In genomic region chr19:35037716-35038622, GRCh38 we compare ENCODE assay signal across 10 cellular contexts. TPM values are rescaled to one million over a fixed set of nuclear protein-coding genes. Genes with fewer than 3 reads are reported as not detected.
DNase-seq lines count a peak whose midpoint lies in the region; ATAC-seq and TF ChIP-seq lines count a peak whose summit lies in the region.
"Had no signal": no experiment of that assay in that cellular context is flagged by ENCODE, and none has a peak within 500 bp of the region (broad histone marks: within the 10 kb centered on the region; RNA-seq: fewer than 3 reads in every experiment).

No MANE protein-coding gene starts in this region.

- H3K9me3 ChIP-seq in PC-3 (ENCODE audit: low read length) (no peaks in the 10 kb centered on the region), T-helper 17 cell (ENCODE audit: control insufficient read depth, low read length, poor library complexity, severe bottlenecking) (no peaks in the 10 kb centered on the region)

- H3K9me3 Mint-ChIP-seq in memory B cell, result no peaks in the 10 kb centered on the region
- peaks cover under 1% of the 10 kb centered on the region; the same call in 1 of the 3 replicates for H3K9me3 Mint-ChIP-seq in GM23338

- H3K4me1 Mint-ChIP-seq in memory B cell, result peaks cover 30% of the 10 kb centered on the region
- peaks cover 15% of the 10 kb centered on the region for H3K4me1 Mint-ChIP-seq in T-helper 17 cell
- peaks cover 24% of the 10 kb centered on the region for H3K4me1 Mint-ChIP-seq in GM23338

- H4K20me1 ChIP-seq in PC-3 (ENCODE audit: low read length) (no peaks in the 10 kb centered on the region), GM23338 (replicated peaks; ENCODE audit: insufficient read depth) (no peaks in the 10 kb centered on the region)

- DNase-seq in CMK (ENCODE audit: low read depth) (peak; percentile 27), cerebellum (ENCODE audit: low spot score) (peak; percentile 95), memory B cell (ENCODE audit: low spot score in 2 of 2) (no peak), PC-3 (no peak), H4 (ENCODE audit: low spot score) (no peak), T-helper 17 cell (no peak), GM23338 (ENCODE audit: low spot score) (no peak)
- DNase-seq: Calu3 had no signal

- H3K36me3 ChIP-seq in PC-3 (ENCODE audit: low read depth, low read length), result no peaks in the 10 kb centered on the region
- H3K36me3 ChIP-seq in GM23338 (ENCODE audit: insufficient read depth), result no peaks in the 10 kb centered on the region

- H3K4me3 ChIP-seq in PC-3 (ENCODE audit: low read length) (no peak overlapping the region), GM23338 (no peak overlapping the region)

- H3K9ac ChIP-seq in PC-3 (ENCODE audit: low read length), result no peak overlapping the region

- H2AFZ ChIP-seq in PC-3 (ENCODE audit: low read length) (no peak overlapping the region), GM23338 (no peak overlapping the region)

- H3K4me2 ChIP-seq in PC-3 (ENCODE audit: low read length), result no peak overlapping the region
- no peak overlapping the region for H3K4me2 ChIP-seq in GM23338

- H3K27me3 Mint-ChIP-seq in memory B cell (peaks cover 18% of the 10 kb centered on the region), T-helper 17 cell (no peaks in the 10 kb centered on the region), GM23338 (ENCODE audit: insufficient read depth, low read depth, poor library complexity) (peaks cover 10% of the 10 kb centered on the region)

- H3K27me3 ChIP-seq in PC-3 (ENCODE audit: low read length) (no peaks in the 10 kb centered on the region), GM23338 (ENCODE audit: insufficient read depth) (peaks cover 4% of the 10 kb centered on the region; the same call in 1 of the 2 replicates)

- POLR2A ChIA-PET in PC-3 (lab: Charles Lee; ENCODE audit: unreplicated experiment), result no interaction called here

- no TSS peak for BruUV-seq in PC-3 (replicated peaks; lab: Mats Ljungman, UMichigan)

- no peaks in the 10 kb centered on the region for H3K36me3 Mint-ChIP-seq in memory B cell
- no peaks in the 10 kb centered on the region for H3K36me3 Mint-ChIP-seq in T-helper 17 cell (ENCODE audit: low read depth)
- H3K36me3 Mint-ChIP-seq in GM23338 (ENCODE audit: low read depth), result no peaks in the 10 kb centered on the region; the same call in 2 of the 3 replicates

- peak; percentile 46 for ATAC-seq in HG03378 (IDR thresholded peaks at IDR 0.05; ENCODE audit: unreplicated experiment)
- peak; percentile 80 for ATAC-seq in memory B cell (ENCODE audit: low read depth)
- ATAC-seq in PC-3, result no peak
- no peak for ATAC-seq in T-helper 17 cell
- no peak for ATAC-seq in GM23338

- H3K4me1 ChIP-seq in PC-3 (ENCODE audit: insufficient read depth, low read length), result peaks cover 9% of the 10 kb centered on the region; the same call in 1 of the 2 replicates
- H3K4me1 ChIP-seq in GM23338 (ENCODE audit: insufficient read depth), result peaks cover 29% of the 10 kb centered on the region

- H3K27ac ChIP-seq in PC-3 (ENCODE audit: low read length) (no peak overlapping the region), GM23338 (ENCODE audit: low read depth) (no peak overlapping the region)

- intact Hi-C loops in PC-3 (cut with micrococcal nuclease), result no loop called here

- CTCF ChIA-PET in PC-3 (lab: Charles Lee), result interaction anchor here (0.7 kb wide), 1 partner anchor 104 kb away, joined by 3 read pairs; no protein-coding TSS in a partner anchor

- H3K27ac Mint-ChIP-seq in memory B cell (no peak overlapping the region), T-helper 17 cell (no peak overlapping the region), GM23338 (no peak overlapping the region)

- H3K9me2 ChIP-seq in PC-3 (replicated peaks; ENCODE audit: low read length) (no peaks in the 10 kb centered on the region), GM23338 (ENCODE audit: insufficient read depth) (no peaks in the 10 kb centered on the region)

- TF ChIP-seq CTCF in PC-3 (conservative IDR thresholded peaks at IDR 0.05; ENCODE audit: low read depth, low read length) (no peak), GM23338 (conservative IDR thresholded peaks at IDR 0.05; ENCODE audit: low read depth in 2 of 2) (no peak)

- H3K4me3 Mint-ChIP-seq in memory B cell (peak overlapping the region; percentile 29), T-helper 17 cell (no peak overlapping the region), GM23338 (no peak overlapping the region; the same call in 2 of the 3 replicates)

- H3K79me2 ChIP-seq in PC-3 (ENCODE audit: low read length) (no peaks in the 10 kb centered on the region), GM23338 (replicated peaks; ENCODE audit: insufficient read depth) (peaks cover 10% of the 10 kb centered on the region; the same call in 1 of the 2 replicates)

- H3F3A ChIP-seq in PC-3 (ENCODE audit: low read length, unreplicated experiment), result no peaks in the 10 kb centered on the region
- H3F3A ChIP-seq in GM23338 (replicated peaks; ENCODE audit: low read depth), result peaks cover 6% of the 10 kb centered on the region; the same call in 1 of the 2 replicates

TF ChIP-seq in GM23338, 12 proteins besides CTCF, POLR2A, EP300 and RAD21 (continues in another document):
- no peak for TF ChIP-seq NANOG (IDR thresholded peaks at IDR 0.05; ENCODE audit: borderline replicate concordance)
- TF ChIP-seq STAT1 (IDR thresholded peaks at IDR 0.05; ENCODE audit: unreplicated experiment), result no peak

RNA-seq across cellular contexts. Expression of gene HPN, which starts 3.6 kb away (rescaled TPM):
- 0.27 TPM for total RNA-seq in cerebellum
- 0.18 TPM in 1 of 2 replicates, not detected in the other for total RNA-seq in PC-3 (2014; rRNA removed)
- not detected in 2 replicates for total RNA-seq in H4 (2014; rRNA removed; shearing (Covaris generic))
- total RNA-seq in T-helper 17 cell, result under 1 TPM in 1 of 2 donors, not detected in 1; 0.89 TPM
- total RNA-seq in GM23338 (2014; rRNA removed; shearing (Covaris generic)), result 16.2 and 17.4 TPM in 2 replicates
- 14.0 and 14.6 TPM in 2 replicates for polyA plus RNA-seq in GM23338 (2016; fragmentation: Nextera tagmentation; extraction: Ambion mirVana)
- total RNA-seq: bronchial epithelial cell had no signal

RNA-seq across cellular contexts. Expression of gene SCN1B, which starts 7.7 kb away (rescaled TPM):
- 7.5 TPM for total RNA-seq in cerebellum
- total RNA-seq in PC-3 (2014; rRNA removed), result 1.7 TPM in 2 replicates
- 9.3 and 9.5 TPM in 2 replicates for total RNA-seq in H4 (2014; rRNA removed; shearing (Covaris generic))
- 1 to 10 TPM; 1.9 to 6.2 TPM for total RNA-seq in T-helper 17 cell
- total RNA-seq in GM23338 (2014; rRNA removed; shearing (Covaris generic)), result 3.4 and 4.8 TPM in 2 replicates
- 1.7 and 1.8 TPM in 2 replicates for polyA plus RNA-seq in GM23338 (2016; fragmentation: Nextera tagmentation; extraction: Ambion mirVana)

RNA-seq across cellular contexts. Expression of gene GRAMD1A, which starts 37.8 kb away (rescaled TPM):
- 50.0 TPM for total RNA-seq in cerebellum
- total RNA-seq in PC-3 (2014; rRNA removed), result 24.8 and 32.8 TPM in 2 replicates
- 21.3 and 22.0 TPM in 2 replicates for total RNA-seq in H4 (2014; rRNA removed; shearing (Covaris generic))
- total RNA-seq in T-helper 17 cell, result 100 to 1,000 TPM; 153 to 162 TPM
- 141 and 174 TPM in 2 replicates for total RNA-seq in GM23338 (2014; rRNA removed; shearing (Covaris generic))
- polyA plus RNA-seq in GM23338 (2016; fragmentation: Nextera tagmentation; extraction: Ambion mirVana), result 122 and 125 TPM in 2 replicates

Comparison
In these comparisons a context has a peak if more than half of its experiments do, and no peak if none do; other contexts are left out.
1. DNase-seq: peak in CMK (single experiment) and cerebellum (single experiment); none in memory B cell (0 of 2), PC-3 (single experiment), H4 (single experiment), T-helper 17 cell (0 of 3) and GM23338 (single experiment).
2. ATAC-seq: peak in HG03378 (single experiment) and memory B cell (single experiment); none in PC-3 (single experiment), T-helper 17 cell (single experiment) and GM23338 (single experiment).